In the genomic region with DNA sequence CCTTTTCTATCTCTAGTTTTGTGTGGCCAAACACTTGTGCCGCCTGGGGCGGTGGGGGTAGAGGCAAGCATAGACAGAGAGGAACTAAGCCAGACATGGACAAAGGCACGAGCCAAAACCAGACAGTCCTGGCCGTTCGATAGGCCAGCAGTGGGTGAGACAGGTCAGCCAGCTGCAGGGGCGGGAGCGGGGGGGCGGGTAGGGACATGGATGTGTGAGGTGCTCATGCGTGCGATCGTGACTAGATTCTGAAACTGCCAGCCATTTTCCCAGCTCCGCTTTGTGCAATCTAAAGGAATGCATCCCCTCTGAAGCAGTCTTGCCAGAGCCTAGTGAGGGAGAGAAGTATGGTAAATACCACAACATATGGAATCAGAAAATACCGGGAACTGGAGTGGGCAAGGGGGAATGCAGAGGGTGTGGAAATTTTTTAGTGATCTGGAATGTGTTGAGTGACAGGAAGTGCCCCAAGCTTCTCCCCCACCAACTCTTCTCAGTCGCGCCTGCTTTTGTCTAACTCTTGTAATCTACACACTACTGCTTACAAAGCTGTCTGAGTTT, we compare ENCODE assay signal across 8 cellular contexts.
DNase-seq lines count a peak whose midpoint lies in the region; FAIRE-seq and TF ChIP-seq lines count a peak whose summit lies in the region.

No MANE protein-coding gene starts in this region.

- peak overlapping the region in 2 of 3 donors; percentile 27 to 30 for H3K4me3 ChIP-seq in thyroid gland (replicated peaks in 1 of 3)

- H3K4me1 ChIP-seq in thyroid gland, result peaks cover 23 to 40% of the 10 kb centered on the region in 2 donors

- FAIRE-seq in frontal cortex (lab: Jason Lieb, UNC), result no peak

- WGBS in thyroid gland, 2 donors, result 1% methylated on average over 13 to 15 of the region's 15 CpGs

- CTCF ChIA-PET in activated naive CD4-positive, alpha-beta T cell treated with anti-CD3 and anti-CD28 coated beads, Interleukin-2, amount 10 ng/mL, durations not matched to agents 7 days and 5 days (lab: Charles Lee), result interaction anchor here (0.6 to 1.9 kb wide), 4 partner anchors 28 to 107 kb away, joined by 4 to 9 read pairs (median 5); no protein-coding TSS in a partner anchor

- H3K4me3 Mint-ChIP-seq in activated naive CD4-positive, alpha-beta T cell treated with anti-CD3 and anti-CD28 coated beads, Interleukin-2, amount 10 ng/mL, durations not matched to agents 7 days and 5 days, result peak overlapping the region; percentile 68
- H3K4me3 Mint-ChIP-seq in neural crest cell, result peak overlapping the region; percentile 100

- H3K9me3 Mint-ChIP-seq in activated naive CD4-positive, alpha-beta T cell treated with anti-CD3 and anti-CD28 coated beads, Interleukin-2, amount 10 ng/mL, durations not matched to agents 7 days and 5 days, result no peaks in the 10 kb centered on the region
- no peaks in the 10 kb centered on the region for H3K9me3 Mint-ChIP-seq in neural crest cell

- no peaks in the 10 kb centered on the region for H3K36me3 ChIP-seq in thyroid gland

- DNase-seq in AG20443 (ENCODE audit: low spot score), result peak; percentile 92
- DNase-seq in HUDEP-2 (lab: John Stamatoyannopoulos, UW; ENCODE audit: unreplicated experiment in 76 of 76), result peak in 75 of 76 experiments; percentile 27 to 92 (median 76)
- peak; percentile 96 for DNase-seq in OCI-M1 (lab: John Stamatoyannopoulos, UW)
- peak; percentile 44 for DNase-seq in activated naive CD4-positive, alpha-beta T cell treated with anti-CD3 and anti-CD28 coated beads, Interleukin-2, amount 10 ng/mL, durations not matched to agents 7 days and 5 days
- peak; percentile 11 to 49 for DNase-seq in frontal cortex (ENCODE audit: low spot score in 2 of 2)
- peak; percentile 69 for DNase-seq in neural crest cell (ENCODE audit: low read depth, low spot score)
- DNase-seq in thyroid gland, result peak; percentile 91

- peaks cover 13% of the 10 kb centered on the region for H3K27me3 Mint-ChIP-seq in activated naive CD4-positive, alpha-beta T cell treated with anti-CD3 and anti-CD28 coated beads, Interleukin-2, amount 10 ng/mL, durations not matched to agents 7 days and 5 days
- H3K27me3 Mint-ChIP-seq in neural crest cell (ENCODE audit: low read depth), result no peaks in the 10 kb centered on the region

- TF ChIP-seq CTCF in neural crest cell (conservative IDR thresholded peaks at IDR 0.05), result no peak
- TF ChIP-seq CTCF in thyroid gland (IDR thresholded peaks at IDR 0.05), result no peak

- no peaks in the 10 kb centered on the region for H3K27me3 ChIP-seq in thyroid gland

- TF ChIP-seq POLR2A in GM19099 (IDR thresholded peaks at IDR 0.05; ENCODE audit: extremely low read depth, insufficient read length, low read depth) (peak; percentile 70), thyroid gland (IDR thresholded peaks at IDR 0.05) (peak in 1 of 2 donors; percentile 29)

- no peaks in the 10 kb centered on the region for H3K36me3 Mint-ChIP-seq in activated naive CD4-positive, alpha-beta T cell treated with anti-CD3 and anti-CD28 coated beads, Interleukin-2, amount 10 ng/mL, durations not matched to agents 7 days and 5 days
- no peaks in the 10 kb centered on the region for H3K36me3 Mint-ChIP-seq in neural crest cell (ENCODE audit: low read depth)

- H3K9me3 ChIP-seq in thyroid gland, result no peaks in the 10 kb centered on the region

- H3K4me1 Mint-ChIP-seq in activated naive CD4-positive, alpha-beta T cell treated with anti-CD3 and anti-CD28 coated beads, Interleukin-2, amount 10 ng/mL, durations not matched to agents 7 days and 5 days, result peaks cover 28% of the 10 kb centered on the region
- H3K4me1 Mint-ChIP-seq in neural crest cell, result peaks cover 66% of the 10 kb centered on the region

- intact Hi-C loops in thyroid gland (cut with DNase I), result no loop called here

- no peak overlapping the region for H3K27ac Mint-ChIP-seq in activated naive CD4-positive, alpha-beta T cell treated with anti-CD3 and anti-CD28 coated beads, Interleukin-2, amount 10 ng/mL, durations not matched to agents 7 days and 5 days
- peak overlapping the region; percentile 100 for H3K27ac Mint-ChIP-seq in neural crest cell (ENCODE audit: unreplicated experiment)

- H3K27ac ChIP-seq in thyroid gland, result peak overlapping the region; percentile 79 to 84 (median 81)

Comparison
In these comparisons a context has a peak if more than half of its experiments do, and no peak if none do; other contexts are left out.
1. Peak in every context shown above with its lines: DNase-seq, H3K4me3 ChIP-seq and H3K27ac ChIP-seq.
2. DNase-seq: peak in every context shown above with its lines; median percentile 96 in OCI-M1; 92 in AG20443; 91 in thyroid gland; 76 in HUDEP-2; 69 in neural crest cell; 44 in activated naive CD4-positive, alpha-beta T cell treated with anti-CD3 and anti-CD28 coated beads, Interleukin-2, amount 10 ng/mL, durations not matched to agents 7 days and 5 days; 30 in frontal cortex.